ENCODE assay signal across 1 cellular context in the genomic region with DNA sequence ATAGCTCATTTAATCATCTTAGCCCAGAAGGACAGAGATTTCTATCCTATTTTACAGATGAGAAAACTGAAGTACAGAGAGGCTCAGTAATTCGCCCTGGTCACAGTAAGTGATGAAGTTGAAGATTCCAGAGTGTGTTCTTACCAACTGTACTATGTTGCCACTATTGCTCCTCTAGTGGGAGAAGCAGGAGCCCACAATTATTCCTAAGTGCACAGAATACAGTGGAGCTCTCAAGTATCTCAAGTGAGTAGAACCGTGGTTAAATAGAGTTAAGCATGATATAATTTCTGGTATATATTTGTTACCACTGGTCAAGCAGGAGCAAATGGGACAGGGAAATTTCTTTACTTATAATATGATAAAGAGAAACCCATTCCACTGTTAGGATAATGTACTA.
TF ChIP-seq lines count a peak whose summit lies in the region.

No MANE protein-coding gene starts in this region.

TF ChIP-seq in K562, 482 proteins besides CTCF, POLR2A, EP300 and RAD21 (continued from another document):
- TF ChIP-seq, protein P1, sequence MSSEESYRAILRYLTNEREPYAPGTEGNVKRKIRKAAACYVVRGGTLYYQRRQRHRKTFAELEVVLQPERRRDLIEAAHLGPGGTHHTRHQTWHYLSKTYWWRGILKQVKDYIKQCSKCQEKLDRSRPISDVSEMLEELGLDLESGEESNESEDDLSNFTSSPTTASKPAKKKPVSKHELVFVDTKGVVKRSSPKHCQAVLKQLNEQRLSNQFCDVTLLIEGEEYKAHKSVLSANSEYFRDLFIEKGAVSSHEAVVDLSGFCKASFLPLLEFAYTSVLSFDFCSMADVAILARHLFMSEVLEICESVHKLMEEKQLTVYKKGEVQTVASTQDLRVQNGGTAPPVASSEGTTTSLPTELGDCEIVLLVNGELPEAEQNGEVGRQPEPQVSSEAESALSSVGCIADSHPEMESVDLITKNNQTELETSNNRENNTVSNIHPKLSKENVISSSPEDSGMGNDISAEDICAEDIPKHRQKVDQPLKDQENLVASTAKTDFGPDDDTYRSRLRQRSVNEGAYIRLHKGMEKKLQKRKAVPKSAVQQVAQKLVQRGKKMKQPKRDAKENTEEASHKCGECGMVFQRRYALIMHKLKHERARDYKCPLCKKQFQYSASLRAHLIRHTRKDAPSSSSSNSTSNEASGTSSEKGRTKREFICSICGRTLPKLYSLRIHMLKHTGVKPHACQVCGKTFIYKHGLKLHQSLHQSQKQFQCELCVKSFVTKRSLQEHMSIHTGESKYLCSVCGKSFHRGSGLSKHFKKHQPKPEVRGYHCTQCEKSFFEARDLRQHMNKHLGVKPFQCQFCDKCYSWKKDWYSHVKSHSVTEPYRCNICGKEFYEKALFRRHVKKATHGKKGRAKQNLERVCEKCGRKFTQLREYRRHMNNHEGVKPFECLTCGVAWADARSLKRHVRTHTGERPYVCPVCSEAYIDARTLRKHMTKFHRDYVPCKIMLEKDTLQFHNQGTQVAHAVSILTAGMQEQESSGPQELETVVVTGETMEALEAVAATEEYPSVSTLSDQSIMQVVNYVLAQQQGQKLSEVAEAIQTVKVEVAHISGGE (CRISPR knock-in tag; IDR thresholded peaks at IDR 0.05) = no peak
- TF ChIP-seq NFATC3 (IDR thresholded peaks at IDR 0.05) (no peak), FOXJ2 (tag; IDR thresholded peaks at IDR 0.05) (no peak), XRCC3 (IDR thresholded peaks at IDR 0.05) (no peak)
